ENCODE assay signal across 11 cellular contexts in genomic region chr10:49332333-49332732, GRCh38. TPM values are rescaled to one million over a fixed set of nuclear protein-coding genes. Genes with fewer than 3 reads are reported as not detected.
"Had no signal": no experiment of that assay in that cellular context is flagged by ENCODE, and none has a peak within 500 bp of the region (broad histone marks: within the 10 kb centered on the region; RNA-seq: fewer than 3 reads in every experiment).

No MANE protein-coding gene starts in this region.

- DNase-seq: GM23248, GOT3, H7, HFFc6 had no signal

- ATAC-seq: HCT116, HepG2 had no signal

- H3K4me1 ChIP-seq: HAP-1 had no signal

- H3K27ac ChIP-seq: GM23248, HL-60 had no signal

- H3K9me3 ChIP-seq: HAP-1 had no signal

- H3K4me3 ChIP-seq: GM23248, HAP-1 had no signal

- H3K36me3 ChIP-seq: HAP-1 had no signal

RNA-seq across cellular contexts. Expression of gene C10orf71, which starts 33.4 kb away (rescaled TPM):
- total RNA-seq: GM23248, H4, H7, HepG2, HFFc6, HT1080 had no signal
- polyA plus RNA-seq: GM23248, HepG2, IgD-negative memory B cell had no signal
